ENCODE assay signal across 9 cellular contexts in the genomic region with DNA sequence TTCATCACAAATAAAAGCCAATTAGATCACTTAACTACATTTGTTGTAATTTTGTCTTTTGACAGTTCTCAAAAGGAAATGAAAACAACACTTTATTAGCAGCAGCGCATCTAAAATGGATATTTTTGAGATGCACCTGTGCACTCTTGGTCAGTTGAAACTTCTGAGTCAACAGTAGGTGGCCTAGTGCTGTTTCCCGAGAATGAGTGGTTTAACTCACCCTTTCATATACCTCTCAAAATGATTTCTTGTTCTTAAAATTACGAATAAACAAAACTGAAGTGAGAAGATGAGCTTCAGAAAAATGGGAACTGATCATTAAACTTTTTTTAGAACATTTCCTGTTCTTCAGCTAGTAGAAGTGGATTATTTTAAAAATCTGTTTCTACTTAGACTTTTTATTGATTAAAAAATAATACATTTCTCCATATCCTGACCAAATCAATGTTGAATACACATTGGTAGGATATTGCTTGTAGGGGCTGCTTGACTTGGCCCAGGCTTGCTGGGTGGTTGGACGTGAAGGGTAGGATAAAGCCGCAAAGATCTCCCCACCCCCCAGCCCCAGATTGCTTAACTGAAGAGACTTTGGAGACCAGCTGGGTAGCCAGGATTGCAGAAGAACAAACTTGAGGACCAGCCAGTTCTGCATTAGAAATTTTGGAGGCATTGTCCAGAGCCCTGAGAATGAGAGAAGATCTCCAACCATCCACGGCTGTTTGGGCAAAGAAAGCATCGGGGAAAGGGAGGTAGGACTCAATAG. TPM values are rescaled to one million over a fixed set of nuclear protein-coding genes. Genes with fewer than 3 reads are reported as not detected.
DNase-seq lines count a peak whose midpoint lies in the region; ATAC-seq, FAIRE-seq and TF ChIP-seq lines count a peak whose summit lies in the region.
"Had no signal": no experiment of that assay in that cellular context is flagged by ENCODE, and none has a peak within 500 bp of the region (broad histone marks: within the 10 kb centered on the region; RNA-seq: fewer than 3 reads in every experiment).

No MANE protein-coding gene starts in this region.

- intact Hi-C loops in kidney (cut with DNase I), result no loop called here

- no peaks in the 10 kb centered on the region for H3K4me1 ChIP-seq in kidney (ENCODE audit: control insufficient read depth in 1 of 2, insufficient read depth in 1 of 2, low read depth in 1 of 2, low read length in 2 of 2)

- DNase-seq in GM12891 (ENCODE audit: insufficient read length, low spot score), result no peak
- peak; percentile 35 for DNase-seq in SKM-1 (lab: John Stamatoyannopoulos, UW; ENCODE audit: unreplicated experiment)
- no peak for DNase-seq in kidney
- DNase-seq in foreskin fibroblast, result no peak
- no peak for DNase-seq in NCI-H446 treated with DMSO at 0.1 percent for 48 hours (lab: John Stamatoyannopoulos, UW)
- DNase-seq in H7, result no peak

- no peaks in the 10 kb centered on the region for H3K27me3 ChIP-seq in H7 (ENCODE audit: control insufficient read depth, insufficient read depth, low read length)

- ATAC-seq in GM19468 (IDR thresholded peaks at IDR 0.05; ENCODE audit: extremely low read depth, unreplicated experiment) (peak; percentile 54), HG03097 (IDR thresholded peaks at IDR 0.05; ENCODE audit: low FRiP score, unreplicated experiment) (peak; percentile 53)
- ATAC-seq: Panc1 had no signal

- FAIRE-seq in GM12891 (lab: Jason Lieb, UNC), result peak; percentile 96
- FAIRE-seq in kidney (lab: Jason Lieb, UNC), result no peak

- 0 out of 2 replicates have a peak, but pooled peaks have one; percentile 14 for TF ChIP-seq POLR2A in GM12891 (IDR thresholded peaks at IDR 0.05; ENCODE audit: low read depth, low read length)

- H3K36me3 ChIP-seq in kidney (ENCODE audit: control insufficient read depth in 1 of 2, insufficient read depth in 2 of 2, low read length in 2 of 2), result no peaks in the 10 kb centered on the region
- H3K36me3 ChIP-seq in H7 (replicated peaks; ENCODE audit: control insufficient read depth, insufficient read depth, low read length), result no peaks in the 10 kb centered on the region

- H3K9me3 ChIP-seq in kidney (ENCODE audit: control insufficient read depth in 1 of 2, low read length in 2 of 2), result no peaks in the 10 kb centered on the region

- TF ChIP-seq CTCF in kidney (IDR thresholded peaks at IDR 0.05; ENCODE audit: borderline replicate concordance, extremely low read depth, insufficient read depth) (no peak), foreskin fibroblast (IDR thresholded peaks at IDR 0.05; ENCODE audit: low read depth, low read length) (no peak)

- H3K27ac ChIP-seq in kidney (ENCODE audit: low read depth in 2 of 2, low read length in 2 of 2), result no peak overlapping the region

- H3K9ac ChIP-seq in kidney (ENCODE audit: low read length in 2 of 2), result no peak overlapping the region

- H3K4me3 ChIP-seq in kidney (ENCODE audit: low read length in 2 of 2) (no peak overlapping the region), foreskin fibroblast (ENCODE audit: low read depth in 1 of 2, low read length in 2 of 2) (no peak overlapping the region), H7 (ENCODE audit: insufficient read depth, low read depth, low read length) (no peak overlapping the region)

TF ChIP-seq in GM12891, 5 proteins besides CTCF, POLR2A, EP300 and RAD21:
- TF ChIP-seq SPI1 (IDR thresholded peaks at IDR 0.05; ENCODE audit: low read depth, low read length), result peak; percentile 81
- no peak for TF ChIP-seq POU2F2 (IDR thresholded peaks at IDR 0.05; ENCODE audit: low read depth, low read length)
- TF ChIP-seq PAX5 (IDR thresholded peaks at IDR 0.05; ENCODE audit: insufficient read depth, low read length, severe bottlenecking), result no peak
- TF ChIP-seq TAF1 (IDR thresholded peaks at IDR 0.05; ENCODE audit: low read depth, low read length), result no peak
- TF ChIP-seq POLR2AphosphoS5 (IDR thresholded peaks at IDR 0.05; ENCODE audit: low read depth, low read length), result no peak

RNA-seq across cellular contexts. Expression of gene STK38L, which starts 22.3 kb away (rescaled TPM):
- 39.9 TPM for polyA plus RNA-seq in GM12891 (2012; ENCODE audit: low read depth, missing spikeins)
- total RNA-seq in kidney, result 43.6 TPM
- 5.2 TPM for polyA plus RNA-seq in kidney (ENCODE audit: insufficient read depth, low read depth, low replicate concordance)
- 18.0 and 20.5 TPM in 2 replicates for total RNA-seq in H7 (2014; rRNA removed; shearing (Covaris generic))
